ENCODE assay signal across 1 cellular context in genomic region chr15:68667800-68668625, GRCh38.
TF ChIP-seq lines count a peak whose summit lies in the region.

No MANE protein-coding gene starts in this region.

TF ChIP-seq in H1, 55 proteins besides CTCF, POLR2A, EP300 and RAD21:
- TF ChIP-seq E2F6 (IDR thresholded peaks at IDR 0.05) = no peak
- no peak for TF ChIP-seq TAF7 (optimal IDR thresholded peaks at IDR 0.05; ENCODE audit: borderline replicate concordance, low read depth, low read length)
- TF ChIP-seq TEAD4 (IDR thresholded peaks at IDR 0.05; ENCODE audit: low read depth, low read length) = no peak
- TF ChIP-seq BACH1 (IDR thresholded peaks at IDR 0.05; ENCODE audit: low read length) = no peak
